In the genomic region with DNA sequence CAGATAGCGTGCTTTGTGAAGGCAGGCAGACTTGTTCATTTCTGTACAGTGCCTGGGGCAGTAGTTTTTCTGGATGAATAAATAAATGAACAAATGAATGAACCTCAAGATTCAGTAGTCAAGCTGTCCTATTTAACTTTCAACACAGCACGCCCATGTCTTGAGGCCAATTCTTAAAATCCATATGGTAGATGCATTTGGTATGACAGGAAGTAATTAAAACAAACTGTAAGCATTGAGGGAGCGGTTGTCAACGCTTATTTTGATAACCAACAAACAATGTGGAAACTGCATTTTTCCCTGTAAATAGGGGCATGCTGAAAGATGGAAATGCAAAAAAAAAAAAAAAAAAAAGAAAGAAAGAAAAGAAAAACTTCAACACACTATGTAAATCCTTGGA, we compare ENCODE assay signal across 15 cellular contexts.
A peak's percentile ranks its signal among the peaks of the same experiment; 100 is the strongest.
DNase-seq lines count a peak whose midpoint lies in the region; ATAC-seq and TF ChIP-seq lines count a peak whose summit lies in the region.
"Had no signal": no experiment of that assay in that cellular context is flagged by ENCODE, and none has a peak within 500 bp of the region (broad histone marks: within the 10 kb centered on the region; RNA-seq: fewer than 3 reads in every experiment).

No MANE protein-coding gene starts in this region.

- H2AK5ac ChIP-seq in mesenchymal stem cell (ENCODE audit: low read length, severe bottlenecking) = no peak overlapping the region

- H3K27me3 ChIP-seq in mesenchymal stem cell (ENCODE audit: control insufficient read depth in 1 of 2, insufficient read depth in 1 of 2, low read length in 2 of 2) = peaks cover 0 to 25% of the 10 kb centered on the region in 2 experiments
- H3K27me3 ChIP-seq in smooth muscle cell (ENCODE audit: low read depth) = no peaks in the 10 kb centered on the region
- H3K27me3 ChIP-seq: Peyer's patch had no signal

- H2BK120ac ChIP-seq in mesenchymal stem cell (ENCODE audit: low read depth, low read length) = no peak overlapping the region

- H2BK5ac ChIP-seq in mesenchymal stem cell (ENCODE audit: low read depth, low read length, poor library complexity, severe bottlenecking) = no peak overlapping the region

- no peak overlapping the region for H4K8ac ChIP-seq in mesenchymal stem cell (ENCODE audit: low read length)

- no peak for TF ChIP-seq CTCF in epithelial cell of esophagus (IDR thresholded peaks at IDR 0.05; ENCODE audit: insufficient read depth, low read depth, low read length, missing control alignments)
- TF ChIP-seq CTCF in smooth muscle cell (IDR thresholded peaks at IDR 0.05; ENCODE audit: borderline replicate concordance, insufficient read depth, poor library complexity, severe bottlenecking) = no peak

- no peak overlapping the region for H3K4ac ChIP-seq in mesenchymal stem cell (ENCODE audit: low read depth in 1 of 2, low read length in 2 of 2)

- no peak overlapping the region for H3K4me2 ChIP-seq in mesenchymal stem cell (ENCODE audit: low read length, poor library complexity, severe bottlenecking)
- peak overlapping the region; percentile 80 for H3K4me2 ChIP-seq in smooth muscle cell

- H3K4me3 ChIP-seq in epithelial cell of esophagus (ENCODE audit: low read length) (no peak overlapping the region), mesenchymal stem cell (ENCODE audit: insufficient read depth in 1 of 2, low read depth in 1 of 2, low read length in 2 of 2) (peak overlapping the region in 1 of 2 experiments; percentile 77), smooth muscle cell (peak overlapping the region; percentile 46)

- peaks cover 2% of the 10 kb centered on the region for H3K4me1 ChIP-seq in mesenchymal stem cell (ENCODE audit: control insufficient read depth, insufficient read depth, low read depth, low read length)
- no peaks in the 10 kb centered on the region for H3K4me1 ChIP-seq in smooth muscle cell (ENCODE audit: low read depth)
- H3K4me1 ChIP-seq: Peyer's patch had no signal

- H3K27ac ChIP-seq in mesenchymal stem cell (ENCODE audit: low read length, poor library complexity, severe bottlenecking) (no peak overlapping the region), smooth muscle cell (ENCODE audit: low read depth) (no peak overlapping the region)
- H3K27ac ChIP-seq: Peyer's patch had no signal

- WGBS in mesenchymal stem cell = 100% methylated on average over 1 of the region's 4 CpGs
- WGBS in smooth muscle cell (ENCODE audit: low lambda C conversion rate) = 66% methylated on average over 4 of the region's 4 CpGs

- H3K79me2 ChIP-seq in smooth muscle cell (ENCODE audit: low read depth) = no peaks in the 10 kb centered on the region

- H4K20me1 ChIP-seq in smooth muscle cell (ENCODE audit: low read depth) = no peaks in the 10 kb centered on the region

- no peak overlapping the region for H2BK12ac ChIP-seq in mesenchymal stem cell (ENCODE audit: low read length in 2 of 2)

- no peaks in the 10 kb centered on the region for H3K79me1 ChIP-seq in mesenchymal stem cell (replicated peaks; ENCODE audit: low read length, poor library complexity, severe bottlenecking)

- H3K23ac ChIP-seq in mesenchymal stem cell (ENCODE audit: low read length in 2 of 2) = no peak overlapping the region

- H3F3A ChIP-seq in smooth muscle cell (ENCODE audit: low read depth) = no peaks in the 10 kb centered on the region

- H2BK15ac ChIP-seq in mesenchymal stem cell (ENCODE audit: low read depth, poor library complexity, severe bottlenecking) = no peak overlapping the region

- DNase-seq in RPMI7951 (ENCODE audit: low read depth) (peak; percentile 30), epithelial cell of esophagus (ENCODE audit: low read depth) (peak; percentile 21), mesenchymal stem cell (no peak), smooth muscle cell (lab: John Stamatoyannopoulos, UW; ENCODE audit: unreplicated experiment) (no peak), NCI-H187 (lab: John Stamatoyannopoulos, UW) (no peak), sciatic nerve (ENCODE audit: low spot score) (no peak)
- DNase-seq: CD8-positive, alpha-beta memory T cell; DND-41; HCEC 1CT; KBM-7; NCI-H1092 treated with DMSO at 0.1 percent for 48 hours; Peyer's patch; SHP77 treated with DMSO at 0.1 percent for 48 hours had no signal

- no peak overlapping the region for H4K91ac ChIP-seq in mesenchymal stem cell (ENCODE audit: low read length)

- intact Hi-C loops in sciatic nerve (cut with DNase I) = no loop called here

- H3K9ac ChIP-seq in mesenchymal stem cell (ENCODE audit: low read length) = peak overlapping the region; percentile 82
- H3K9ac ChIP-seq in smooth muscle cell (ENCODE audit: low read depth) = no peak overlapping the region

- ATAC-seq in GM18858 (IDR thresholded peaks at IDR 0.05; ENCODE audit: unreplicated experiment) = no peak
- no peak for ATAC-seq in HG03095 (IDR thresholded peaks at IDR 0.05; ENCODE audit: unreplicated experiment)
- no peak for ATAC-seq in sciatic nerve

- H3K36me3 ChIP-seq in mesenchymal stem cell (ENCODE audit: control insufficient read depth in 1 of 2, insufficient read depth in 2 of 2, low read depth in 1 of 2, low read length in 2 of 2) (no peaks in the 10 kb centered on the region), smooth muscle cell (ENCODE audit: low read depth) (no peaks in the 10 kb centered on the region)
- H3K36me3 ChIP-seq: Peyer's patch had no signal

- H2AFZ ChIP-seq in mesenchymal stem cell (ENCODE audit: low read depth, low read length) = no peak overlapping the region
- H2AFZ ChIP-seq in smooth muscle cell (ENCODE audit: low read depth) = no peak overlapping the region

- H3K14ac ChIP-seq in mesenchymal stem cell (ENCODE audit: low read length in 2 of 2) = no peak overlapping the region

- H3K9me3 ChIP-seq in mesenchymal stem cell (ENCODE audit: control insufficient read depth, low read length) (no peaks in the 10 kb centered on the region), smooth muscle cell (replicated peaks; ENCODE audit: low read depth) (no peaks in the 10 kb centered on the region)
- H3K9me3 ChIP-seq: Peyer's patch had no signal

- no peak overlapping the region for H3K18ac ChIP-seq in mesenchymal stem cell (ENCODE audit: low read depth in 1 of 2, low read length in 2 of 2)

Comparison
In these comparisons a context has a peak if more than half of its experiments do, and no peak if none do; other contexts are left out.
1. DNase-seq: peak in RPMI7951 (single experiment) and epithelial cell of esophagus (single experiment); none in mesenchymal stem cell (single experiment), smooth muscle cell (single experiment), NCI-H187 (0 of 2) and sciatic nerve (single experiment).